9 cellular contexts compared by ENCODE assay signal in the genomic region with DNA sequence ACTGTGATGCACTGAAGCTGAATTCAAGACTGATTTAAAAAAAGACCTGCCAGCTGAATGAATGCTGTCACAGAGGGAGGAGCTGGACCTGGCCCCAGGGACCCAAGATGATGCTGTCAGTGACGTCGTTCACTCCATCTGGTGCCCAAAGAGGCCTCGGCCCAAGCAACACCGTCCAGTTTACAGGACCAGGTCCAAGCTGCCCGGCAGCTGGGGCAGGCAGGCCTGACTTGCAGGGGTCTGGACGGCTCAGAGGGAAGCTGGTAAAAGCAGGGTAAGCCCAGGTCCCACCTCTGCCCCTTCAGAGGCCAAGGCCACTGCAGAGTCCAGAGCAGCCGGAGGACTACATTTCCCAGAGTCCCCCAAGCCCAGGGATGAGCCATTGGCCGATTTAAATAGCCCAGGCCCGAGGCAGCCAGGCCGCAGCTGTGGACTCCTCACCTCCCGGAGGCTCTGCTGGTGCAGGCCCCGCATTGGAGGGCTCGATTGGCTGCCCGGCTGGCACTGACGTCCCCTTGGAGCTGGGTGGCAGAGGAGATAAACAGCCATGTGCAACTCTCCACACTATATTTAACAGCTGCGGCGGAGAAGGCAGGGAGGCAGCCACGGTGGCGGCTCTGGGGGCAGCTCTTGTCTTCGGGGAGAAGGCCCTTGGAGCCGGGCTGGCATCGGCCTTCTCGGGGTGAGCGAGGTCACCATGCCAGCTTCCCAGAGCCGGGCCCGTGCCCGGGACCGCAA. TPM values are rescaled to one million over a fixed set of nuclear protein-coding genes. Genes with fewer than 3 reads are reported as not detected.
A peak's percentile ranks its signal among the peaks of the same experiment; 100 is the strongest.
DNase-seq lines count a peak whose midpoint lies in the region; ATAC-seq, FAIRE-seq and TF ChIP-seq lines count a peak whose summit lies in the region.
"Had no signal": no experiment of that assay in that cellular context is flagged by ENCODE, and none has a peak within 500 bp of the region (broad histone marks: within the 10 kb centered on the region; RNA-seq: fewer than 3 reads in every experiment).

A gene (plus strand): TSS at position 423 of the 738 bp plus-strand sequence. CDS start 275 bp downstream, at position 698.

- TF ChIP-seq CTCF in endothelial cell of umbilical vein (IDR thresholded peaks at IDR 0.05; ENCODE audit: extremely low read depth in 1 of 2, insufficient read depth in 1 of 2, low read depth in 1 of 2, low read length in 2 of 2) (no peak), mucosa of descending colon (IDR thresholded peaks at IDR 0.05) (no peak), thyroid gland (IDR thresholded peaks at IDR 0.05) (no peak)

- BruUV-seq in endothelial cell of umbilical vein (replicated peaks; lab: Mats Ljungman, UMichigan), result no TSS peak

- H3K4me2 ChIP-seq in endothelial cell of umbilical vein (ENCODE audit: insufficient read depth, low read length), result no peak within 1 kb of the TSS

- H3K27me3 ChIP-seq in endothelial cell of umbilical vein (ENCODE audit: control insufficient read depth in 2 of 2, insufficient read depth in 2 of 2, low read length in 2 of 2) (no peaks in the 10 kb centered on the region), aorta (ENCODE audit: control insufficient read depth in 1 of 2, insufficient read depth in 2 of 2, low read length in 1 of 2) (no peaks in the 10 kb centered on the region), thyroid gland (no peaks in the 10 kb centered on the region)
- no peaks in the 10 kb centered on the region for H3K27me3 ChIP-seq in effector memory CD4-positive, alpha-beta T cell (replicated peaks; ENCODE audit: control insufficient read depth, insufficient read depth, low read length, poor library complexity, severe bottlenecking)

- H3K9me1 ChIP-seq in endothelial cell of umbilical vein (replicated peaks; ENCODE audit: control insufficient read depth, extremely low read depth, insufficient read depth, low read length), result no peaks in the 10 kb centered on the region

- WGBS in aorta, 2 donors, result 9 to 16% methylated on average over 28 of the region's 28 CpGs
- 61 to 71% methylated on average over 6 to 23 of the region's 28 CpGs for WGBS in thyroid gland, 2 donors

- H3K9me3 ChIP-seq in endothelial cell of umbilical vein (replicated peaks; ENCODE audit: control insufficient read depth, insufficient read depth, low read length) (no peaks in the 10 kb centered on the region), mucosa of descending colon (no peaks in the 10 kb centered on the region), aorta (ENCODE audit: control insufficient read depth, low read length) (no peaks in the 10 kb centered on the region), thyroid gland (no peaks in the 10 kb centered on the region)
- no peaks in the 10 kb centered on the region for H3K9me3 ChIP-seq in effector memory CD4-positive, alpha-beta T cell (ENCODE audit: control insufficient read depth, low read length)

- H3K9ac ChIP-seq in endothelial cell of umbilical vein (replicated peaks; ENCODE audit: extremely low read depth, insufficient read depth, low read length), result no peak within 1 kb of the TSS

- peak within 1 kb of the TSS; percentile 8 for H2AFZ ChIP-seq in endothelial cell of umbilical vein (ENCODE audit: low read depth, low read length)

- DNase-seq in G401 (ENCODE audit: low spot score) (peak; percentile 97), NCI-H82 treated with DMSO at 0.1 percent for 48 hours (lab: John Stamatoyannopoulos, UW; ENCODE audit: unreplicated experiment) (peak; percentile 65), endothelial cell of umbilical vein (ENCODE audit: low read depth, low spot score) (peak; percentile 15), mucosa of descending colon (no peak), aorta (peak; percentile 87 to 92), thyroid gland (no peak)
- no peak for DNase-seq in activated CD8-positive, alpha-beta memory T cell treated with anti-CD3 and anti-CD28 coated beads, Interleukin-2, amount 50 U/mL, for 48 hours
- no peak for DNase-seq in effector memory CD4-positive, alpha-beta T cell

- no peaks in the 10 kb centered on the region for H3K79me2 ChIP-seq in endothelial cell of umbilical vein (ENCODE audit: control insufficient read depth, insufficient read depth, low read length)

- no peaks in the 10 kb centered on the region for H4K20me1 ChIP-seq in endothelial cell of umbilical vein (replicated peaks; ENCODE audit: control insufficient read depth, extremely low read depth, insufficient read depth, low read length)

- peak; percentile 70 for ATAC-seq in mucosa of descending colon
- ATAC-seq in aorta (ENCODE audit: low FRiP score), result peak; percentile 93

- intact Hi-C loops in endothelial cell of umbilical vein (cut with micrococcal nuclease), result no loop called here
- intact Hi-C loops in mucosa of descending colon (cut with DNase I, micrococcal nuclease), result no loop called here
- intact Hi-C loops in aorta (cut with DNase I), result loop anchor here in 1 of 2 donors (5.0 kb wide), 1 partner anchor 52 kb away; no protein-coding TSS in a partner anchor
- intact Hi-C loops in thyroid gland (cut with DNase I), result no loop called here

- in situ Hi-C loops in G401 (cut with HindIII; ENCODE audit: low sequenced_read_pairs), result no loop called here

- POLR2A ChIA-PET in endothelial cell of umbilical vein (lab: Charles Lee), result no interaction called here

- TF ChIP-seq POLR2A in endothelial cell of umbilical vein (IDR thresholded peaks at IDR 0.05; ENCODE audit: low read depth, low read length) (no peak), thyroid gland (IDR thresholded peaks at IDR 0.05) (no peak)

- dilution Hi-C loops in endothelial cell of umbilical vein (cut with MboI; ENCODE audit: extremely low pct_ligation_motif_present, low sequenced_read_pairs), result no loop called here

- H3K36me3 ChIP-seq in endothelial cell of umbilical vein (ENCODE audit: control insufficient read depth in 2 of 2, extremely low read depth in 1 of 2, insufficient read depth in 2 of 2, low read length in 2 of 2), result no peaks in the 10 kb centered on the region
- H3K36me3 ChIP-seq in mucosa of descending colon (ENCODE audit: low read depth), result no peaks in the 10 kb centered on the region
- H3K36me3 ChIP-seq in aorta (ENCODE audit: control insufficient read depth in 1 of 2, insufficient read depth in 2 of 2, low read length in 1 of 2), result no peaks in the 10 kb centered on the region
- no peaks in the 10 kb centered on the region for H3K36me3 ChIP-seq in effector memory CD4-positive, alpha-beta T cell (ENCODE audit: control insufficient read depth, insufficient read depth, low read length)
- H3K36me3 ChIP-seq in thyroid gland, result no peaks in the 10 kb centered on the region

- H3K27ac ChIP-seq in endothelial cell of umbilical vein (ENCODE audit: insufficient read depth, low read depth, low read length) (no peak within 1 kb of the TSS), aorta (ENCODE audit: low read depth in 1 of 2, low read length in 2 of 2) (peak within 1 kb of the TSS in 1 of 2 donors; percentile 8), thyroid gland (no peak within 1 kb of the TSS)
- H3K27ac ChIP-seq in effector memory CD4-positive, alpha-beta T cell (ENCODE audit: insufficient read depth, low read length, poor library complexity, severe bottlenecking), result no peak within 1 kb of the TSS
- H3K27ac ChIP-seq: HL-60 had no signal

- peak; percentile 55 for FAIRE-seq in endothelial cell of umbilical vein (lab: Jason Lieb, UNC)

- H3K4me3 ChIP-seq in endothelial cell of umbilical vein (replicated peaks in 1 of 3; ENCODE audit: insufficient read depth in 1 of 3, low read depth in 1 of 3, low read length in 3 of 3) (peak within 1 kb of the TSS in 1 of 3 experiments; percentile 22), mucosa of descending colon (no peak within 1 kb of the TSS), aorta (ENCODE audit: low read length in 2 of 2) (peak within 1 kb of the TSS; percentile 11 to 36), thyroid gland (replicated peaks in 1 of 3) (peak within 1 kb of the TSS in 1 of 3 donors; percentile 24)
- no peak within 1 kb of the TSS for H3K4me3 ChIP-seq in effector memory CD4-positive, alpha-beta T cell (ENCODE audit: insufficient read depth, low read depth, low read length, poor library complexity, severe bottlenecking)

- CTCF ChIA-PET in endothelial cell of umbilical vein (lab: Charles Lee), result interaction anchor here (0.7 to 1.7 kb wide), 4 partner anchors 10 to 47 kb away, joined by 3 to 7 read pairs (median 4); no protein-coding TSS in a partner anchor

- H3K4me1 ChIP-seq in endothelial cell of umbilical vein (ENCODE audit: control insufficient read depth, extremely low read depth, insufficient read depth, low read length) (no peaks in the 10 kb centered on the region), mucosa of descending colon (ENCODE audit: low read depth) (no peaks in the 10 kb centered on the region), aorta (ENCODE audit: control insufficient read depth in 1 of 2, insufficient read depth in 2 of 2, low read length in 2 of 2) (no peaks in the 10 kb centered on the region), thyroid gland (no peaks in the 10 kb centered on the region)
- H3K4me1 ChIP-seq in effector memory CD4-positive, alpha-beta T cell (ENCODE audit: control insufficient read depth, insufficient read depth, low read length, poor library complexity, severe bottlenecking), result no peaks in the 10 kb centered on the region

TF ChIP-seq in endothelial cell of umbilical vein, 7 proteins besides CTCF, POLR2A, EP300 and RAD21 (continues in another document):
- TF ChIP-seq GATA2 (IDR thresholded peaks at IDR 0.05; ENCODE audit: insufficient read depth, insufficient read length, low read depth, low read length) (no peak), EZH2 (IDR thresholded peaks at IDR 0.05; ENCODE audit: borderline replicate concordance, low read depth, low read length, severe bottlenecking) (no peak), MYC (IDR thresholded peaks at IDR 0.05; ENCODE audit: low read depth, low read length) (no peak)
- TF ChIP-seq, protein P1, sequence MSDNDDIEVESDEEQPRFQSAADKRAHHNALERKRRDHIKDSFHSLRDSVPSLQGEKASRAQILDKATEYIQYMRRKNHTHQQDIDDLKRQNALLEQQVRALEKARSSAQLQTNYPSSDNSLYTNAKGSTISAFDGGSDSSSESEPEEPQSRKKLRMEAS (IDR thresholded peaks at IDR 0.05; ENCODE audit: insufficient read depth, insufficient read length), result no peak

RNA-seq across cellular contexts. Expression of the gene that starts here (rescaled TPM):
- total RNA-seq in G401 (2014; rRNA removed; shearing (Covaris generic)), result 6.4 and 8.2 TPM in 2 replicates
- total RNA-seq in endothelial cell of umbilical vein (0.83 and 2.1 TPM in 2 replicates), mucosa of descending colon (1 to 10 TPM in 2 of 3 donors, under 1 TPM in 1; 0.58 to 9.7 (median 1.0) TPM), aorta (1 to 10 TPM; 6.6 to 9.5 TPM), thyroid gland (1 to 10 TPM; 1.1 to 2.9 (median 2.7) TPM)
- polyA plus RNA-seq in endothelial cell of umbilical vein (2.7 and 3.8 TPM in 2 replicates), aorta (10 to 100 TPM in 1 of 2 donors, 1 to 10 TPM in 1; 5.6 to 11.1 TPM)
- polyA plus RNA-seq in endothelial cell of umbilical vein (2011; cell fraction: cytosol; rRNA removed), result 1.8 and 2.7 TPM in 2 replicates
- 1.7 and 2.0 TPM in 2 replicates for polyA plus RNA-seq in endothelial cell of umbilical vein (2011; cell fraction: nucleus; rRNA removed)
- polyA plus RNA-seq in endothelial cell of umbilical vein (2012), result 1.6 and 5.0 TPM in 2 replicates
- polyA minus RNA-seq in endothelial cell of umbilical vein, result 1.2 and 2.0 TPM in 2 replicates
- polyA minus RNA-seq in endothelial cell of umbilical vein (2011; cell fraction: cytosol; rRNA and poly(A)+ RNA removed), result 0.61 TPM
- polyA minus RNA-seq in endothelial cell of umbilical vein (2011; cell fraction: nucleus; rRNA and poly(A)+ RNA removed), result 0.82 and 1.6 TPM in 2 replicates

Comparison
In these comparisons a context has a peak if more than half of its experiments do, and no peak if none do; other contexts are left out.
1. DNase-seq: peak in G401 (single experiment), NCI-H82 treated with DMSO at 0.1 percent for 48 hours (single experiment), endothelial cell of umbilical vein (single experiment) and aorta (2 of 2); none in mucosa of descending colon (0 of 3), activated CD8-positive, alpha-beta memory T cell treated with anti-CD3 and anti-CD28 coated beads, Interleukin-2, amount 50 U/mL, for 48 hours (single experiment), effector memory CD4-positive, alpha-beta T cell (0 of 3) and thyroid gland (0 of 2).
2. H3K4me3 ChIP-seq: peak in aorta (2 of 2); none in mucosa of descending colon (single experiment) and effector memory CD4-positive, alpha-beta T cell (single experiment).